ENCODE assay signal across 12 cellular contexts in genomic region chr11:128494418-128495332, GRCh38.
DNase-seq lines count a peak whose midpoint lies in the region; ATAC-seq and TF ChIP-seq lines count a peak whose summit lies in the region.
"Had no signal": no experiment of that assay in that cellular context is flagged by ENCODE, and none has a peak within 500 bp of the region (broad histone marks: within the 10 kb centered on the region; RNA-seq: fewer than 3 reads in every experiment).

No MANE protein-coding gene starts in this region.

- no peaks in the 10 kb centered on the region for H3K27me3 Mint-ChIP-seq in activated CD4-positive, alpha-beta memory T cell treated with anti-CD3 and anti-CD28 coated beads for 36 hours
- H3K27me3 Mint-ChIP-seq in memory B cell, result no peaks in the 10 kb centered on the region

- no peak for TF ChIP-seq CTCF in heart left ventricle (IDR thresholded peaks at IDR 0.05)
- no peak for TF ChIP-seq CTCF in testis (IDR thresholded peaks at IDR 0.05)

- H3K27me3 ChIP-seq in heart left ventricle, result no peaks in the 10 kb centered on the region
- no peaks in the 10 kb centered on the region for H3K27me3 ChIP-seq in testis
- H3K27me3 ChIP-seq: BE2C, MG63, ovary had no signal

- POLR2A ChIA-PET in activated CD4-positive, alpha-beta memory T cell treated with anti-CD3 and anti-CD28 coated beads for 36 hours (lab: Charles Lee), result interaction anchor here (0.5 to 14.5 kb wide), 12 partner anchors 13 to 206 kb away, joined by 3 to 407 read pairs (median 4); partner anchors contain the start of gene FLI1

- no peak for ATAC-seq in heart left ventricle
- no peak for ATAC-seq in left cardiac atrium
- ATAC-seq in memory B cell (ENCODE audit: low read depth), result no peak
- no peak for ATAC-seq in HG03175 (IDR thresholded peaks at IDR 0.05; ENCODE audit: unreplicated experiment)

- no peaks in the 10 kb centered on the region for H3K9me3 Mint-ChIP-seq in activated CD4-positive, alpha-beta memory T cell treated with anti-CD3 and anti-CD28 coated beads for 36 hours
- H3K9me3 Mint-ChIP-seq in memory B cell, result no peaks in the 10 kb centered on the region

- H3K36me3 ChIP-seq in heart left ventricle (peaks cover 0 to 12% (median 8%) of the 10 kb centered on the region in 9 donors), urinary bladder (ENCODE audit: insufficient read depth) (no peaks in the 10 kb centered on the region), testis (ENCODE audit: low read depth, missing control alignments) (no peaks in the 10 kb centered on the region)
- H3K36me3 ChIP-seq: BE2C, ovary had no signal

- intact Hi-C loops in heart left ventricle (cut with DNase I) (no loop called here), left cardiac atrium (cut with DNase I) (no loop called here), testis (cut with DNase I; ENCODE audit: low total_unique reads) (no loop called here)
- intact Hi-C loops in activated CD4-positive, alpha-beta memory T cell treated with anti-CD3 and anti-CD28 coated beads for 36 hours (cut with micrococcal nuclease), result loop anchor here (1.0 to 5.0 kb wide), 7 partner anchors 9 to 262 kb away; no protein-coding TSS in a partner anchor

- H3K4me3 Mint-ChIP-seq in activated CD4-positive, alpha-beta memory T cell treated with anti-CD3 and anti-CD28 coated beads for 36 hours, result peak overlapping the region; percentile 57
- H3K4me3 Mint-ChIP-seq in memory B cell, result peak overlapping the region; percentile 28

- 47 to 57% (median 51%) methylated on average over 3 of the region's 3 CpGs for WGBS in heart left ventricle, 4 donors
- WGBS in urinary bladder, result 85% methylated on average over 3 of the region's 3 CpGs
- 83 to 92% methylated on average over 3 of the region's 3 CpGs for WGBS in testis, 2 donors

- H3K9me3 ChIP-seq in heart left ventricle, result no peaks in the 10 kb centered on the region
- no peaks in the 10 kb centered on the region for H3K9me3 ChIP-seq in testis
- H3K9me3 ChIP-seq: BE2C, MG63, ovary had no signal

- H3K27ac Mint-ChIP-seq in activated CD4-positive, alpha-beta memory T cell treated with anti-CD3 and anti-CD28 coated beads for 36 hours, result peak overlapping the region; percentile 91
- peak overlapping the region; percentile 83 for H3K27ac Mint-ChIP-seq in memory B cell

- H3K4me1 Mint-ChIP-seq in activated CD4-positive, alpha-beta memory T cell treated with anti-CD3 and anti-CD28 coated beads for 36 hours (ENCODE audit: low read depth), result peaks cover 95% of the 10 kb centered on the region
- peaks cover 68% of the 10 kb centered on the region for H3K4me1 Mint-ChIP-seq in memory B cell

- DNase-seq in heart left ventricle (no peak), left cardiac atrium (no peak), memory B cell (ENCODE audit: low spot score in 2 of 2) (no peak), testis (no peak), LoVo (ENCODE audit: low spot score) (no peak)
- DNase-seq in activated CD4-positive, alpha-beta memory T cell treated with anti-CD3 and anti-CD28 coated beads for 36 hours, result no peak
- DNase-seq: BE2C, MG63, NCI-H774, ovary had no signal

- H3K4me3 ChIP-seq in heart left ventricle (no peak overlapping the region), urinary bladder (ENCODE audit: low read depth, low read length) (no peak overlapping the region), testis (no peak overlapping the region)
- H3K4me3 ChIP-seq: MG63, ovary had no signal

- H3K4me1 ChIP-seq in heart left ventricle, result peaks cover 46 to 100% (median 94%) of the 10 kb centered on the region in 12 donors
- peaks cover 10% of the 10 kb centered on the region for H3K4me1 ChIP-seq in urinary bladder (ENCODE audit: insufficient read depth)
- H3K4me1 ChIP-seq in testis, result peaks cover 13% of the 10 kb centered on the region

- TF ChIP-seq POLR2A in heart left ventricle (IDR thresholded peaks at IDR 0.05) (no peak), testis (IDR thresholded peaks at IDR 0.05) (no peak)

- H3K27ac ChIP-seq in heart left ventricle, result peak overlapping the region in 10 of 12 donors; percentile 4 to 96 (median 80)
- H3K27ac ChIP-seq in urinary bladder (ENCODE audit: low read depth), result peak overlapping the region; percentile 56
- H3K27ac ChIP-seq in testis, result no peak overlapping the region
- H3K27ac ChIP-seq: ovary had no signal

- CTCF ChIA-PET in activated CD4-positive, alpha-beta memory T cell treated with anti-CD3 and anti-CD28 coated beads for 36 hours (lab: Charles Lee), result interaction anchor here (0.7 to 4.9 kb wide), 11 partner anchors 10 to 323 kb away, joined by 3 to 29 read pairs (median 6); no protein-coding TSS in a partner anchor

- H3K36me3 Mint-ChIP-seq in activated CD4-positive, alpha-beta memory T cell treated with anti-CD3 and anti-CD28 coated beads for 36 hours, result peaks cover 77% of the 10 kb centered on the region
- H3K36me3 Mint-ChIP-seq in memory B cell, result peaks cover 33% of the 10 kb centered on the region

Comparison
In these comparisons a context has a peak if more than half of its experiments do, and no peak if none do; other contexts are left out.
1. H3K27ac ChIP-seq: peak in heart left ventricle (10 of 12) and urinary bladder (single experiment); none in testis (0 of 2).